In genomic region chr12:45760333-45760732, GRCh38 we compare ENCODE assay signal across 1 cellular context.
TF ChIP-seq lines count a peak whose summit lies in the region.

No MANE protein-coding gene starts in this region.

TF ChIP-seq in HEK293, 187 proteins besides CTCF, POLR2A, EP300 and RAD21 (continued from another document):
- TF ChIP-seq ZNF362 (tag by site-specific recombination; IDR thresholded peaks at IDR 0.05): 0 out of 2 replicates have a peak, but pooled peaks have one; percentile 58
- TF ChIP-seq ZSCAN18 (tag by site-specific recombination; IDR thresholded peaks at IDR 0.05): no peak
- TF ChIP-seq ZNF76 (tag by site-specific recombination; IDR thresholded peaks at IDR 0.05; ENCODE audit: borderline replicate concordance, low read depth): no peak
- TF ChIP-seq ZNF423 (tag by site-specific recombination; IDR thresholded peaks at IDR 0.05): no peak
- TF ChIP-seq ZBTB20 (tag by site-specific recombination; IDR thresholded peaks at IDR 0.05): no peak
- peak; percentile 18; the same call in 1 of the 2 replicates for TF ChIP-seq PRDM6 (tag by site-specific recombination; IDR thresholded peaks at IDR 0.05)
- TF ChIP-seq ZFP41 (tag by site-specific recombination; IDR thresholded peaks at IDR 0.05; ENCODE audit: borderline replicate concordance): no peak
- no peak for TF ChIP-seq ZFP37 (tag by site-specific recombination; IDR thresholded peaks at IDR 0.05)
- TF ChIP-seq ZNF433 (tag by site-specific recombination; IDR thresholded peaks at IDR 0.05; ENCODE audit: low read depth): no peak
- no peak for TF ChIP-seq ZSCAN4 (tag by site-specific recombination; IDR thresholded peaks at IDR 0.05)
- TF ChIP-seq ZNF830 (tag by site-specific recombination; IDR thresholded peaks at IDR 0.05; ENCODE audit: low read depth): no peak
- no peak for TF ChIP-seq YY1 (tag by site-specific recombination; IDR thresholded peaks at IDR 0.05)
- TF ChIP-seq INSM2 (tag by site-specific recombination; IDR thresholded peaks at IDR 0.05): no peak
